ENCODE assay signal across 1 cellular context in genomic region chr4:13678186-13678924, GRCh38.
A peak's percentile ranks its signal among the peaks of the same experiment; 100 is the strongest.
TF ChIP-seq lines count a peak whose summit lies in the region.

No MANE protein-coding gene starts in this region.

TF ChIP-seq in liver, 16 proteins besides CTCF, POLR2A, EP300 and RAD21 (continued from another document):
- TF ChIP-seq JUND (IDR thresholded peaks at IDR 0.05) (peak; percentile 73 to 77), FOXA1 (IDR thresholded peaks at IDR 0.05) (peak; percentile 48), HNF4G (IDR thresholded peaks at IDR 0.05) (peak; percentile 38), FOXA2 (IDR thresholded peaks at IDR 0.05) (peak; percentile 68), ZBTB33 (IDR thresholded peaks at IDR 0.05) (peak; percentile 62), RXRA (IDR thresholded peaks at IDR 0.05) (peak; percentile 97 to 98), SP1 (IDR thresholded peaks at IDR 0.05) (peak; percentile 89), ATF3 (IDR thresholded peaks at IDR 0.05) (no peak), GABPA (IDR thresholded peaks at IDR 0.05 in 1 of 2, conservative IDR thresholded peaks at IDR 0.05 in 1 of 2) (peak in 1 of 2 donors; percentile 51), TAF1 (conservative IDR thresholded peaks at IDR 0.05) (no peak), MAX (IDR thresholded peaks at IDR 0.05) (peak; percentile 29)
